In the genomic region with DNA sequence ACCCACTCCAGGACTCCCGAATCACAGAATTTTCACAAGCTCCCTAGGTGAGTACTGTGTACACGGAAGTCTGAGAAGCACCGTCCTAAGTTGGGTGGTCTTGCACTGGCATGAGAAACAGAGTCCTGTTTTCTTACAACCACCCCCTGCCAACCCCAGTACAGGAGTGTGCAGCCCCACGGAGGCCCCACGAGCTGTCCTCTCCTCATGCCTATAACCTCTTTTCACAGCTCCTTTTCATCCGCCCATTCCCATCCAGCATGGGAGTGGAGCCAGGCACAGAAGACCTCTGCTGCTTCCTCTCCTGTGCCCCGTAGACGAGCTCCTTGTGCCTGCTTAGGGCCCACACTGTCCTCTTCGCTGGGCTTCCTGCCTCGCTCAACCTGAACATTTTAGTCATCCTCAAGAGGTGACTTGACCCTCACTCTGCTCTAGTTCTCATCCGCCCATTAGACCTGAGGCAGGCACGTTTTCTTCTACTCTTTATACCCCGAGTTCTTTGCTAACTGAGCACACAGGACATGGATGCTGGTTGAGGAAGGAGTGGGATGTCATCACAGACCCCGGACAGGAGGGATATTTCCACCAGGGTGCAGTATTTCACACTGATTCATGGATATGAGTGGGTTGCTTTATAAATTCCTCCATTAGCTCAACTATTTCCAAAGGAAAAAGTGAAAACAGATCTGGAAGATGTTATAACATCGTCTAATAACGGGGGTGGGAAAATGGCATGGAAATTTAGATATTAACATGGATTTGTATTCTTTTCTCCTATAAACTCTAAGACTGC, we compare ENCODE assay signal across 1 cellular context.
TF ChIP-seq lines count a peak whose summit lies in the region.

No MANE protein-coding gene starts in this region.

TF ChIP-seq in Ishikawa, 13 proteins besides CTCF, POLR2A, EP300 and RAD21 (continued from another document):
- no peak for TF ChIP-seq TEAD4 (IDR thresholded peaks at IDR 0.05)
- TF ChIP-seq, protein P1, sequence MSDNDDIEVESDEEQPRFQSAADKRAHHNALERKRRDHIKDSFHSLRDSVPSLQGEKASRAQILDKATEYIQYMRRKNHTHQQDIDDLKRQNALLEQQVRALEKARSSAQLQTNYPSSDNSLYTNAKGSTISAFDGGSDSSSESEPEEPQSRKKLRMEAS (IDR thresholded peaks at IDR 0.05) = no peak
- TF ChIP-seq, protein P2, sequence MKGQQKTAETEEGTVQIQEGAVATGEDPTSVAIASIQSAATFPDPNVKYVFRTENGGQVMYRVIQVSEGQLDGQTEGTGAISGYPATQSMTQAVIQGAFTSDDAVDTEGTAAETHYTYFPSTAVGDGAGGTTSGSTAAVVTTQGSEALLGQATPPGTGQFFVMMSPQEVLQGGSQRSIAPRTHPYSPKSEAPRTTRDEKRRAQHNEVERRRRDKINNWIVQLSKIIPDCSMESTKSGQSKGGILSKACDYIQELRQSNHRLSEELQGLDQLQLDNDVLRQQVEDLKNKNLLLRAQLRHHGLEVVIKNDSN (IDR thresholded peaks at IDR 0.05) = no peak
- TF ChIP-seq YY1 (IDR thresholded peaks at IDR 0.05; ENCODE audit: low read depth) = no peak
- TF ChIP-seq FOXM1 (IDR thresholded peaks at IDR 0.05; ENCODE audit: borderline replicate concordance, low read depth) = no peak
- TF ChIP-seq CREB1 (IDR thresholded peaks at IDR 0.05; ENCODE audit: low read depth) = no peak
- TF ChIP-seq NFIC (IDR thresholded peaks at IDR 0.05) = no peak
- no peak for TF ChIP-seq EGR1 (IDR thresholded peaks at IDR 0.05)
- TF ChIP-seq TAF1 (IDR thresholded peaks at IDR 0.05; ENCODE audit: low read depth) = no peak
- no peak for TF ChIP-seq ZBTB7A (IDR thresholded peaks at IDR 0.05; ENCODE audit: low read depth)
- TF ChIP-seq CEBPB (IDR thresholded peaks at IDR 0.05) = no peak
- TF ChIP-seq TCF12 (IDR thresholded peaks at IDR 0.05; ENCODE audit: low read depth) = no peak
